In genomic region chr9:4237748-4238511, GRCh38 we compare ENCODE assay signal across 12 cellular contexts.
DNase-seq lines count a peak whose midpoint lies in the region; ATAC-seq and TF ChIP-seq lines count a peak whose summit lies in the region.
"Had no signal": no experiment of that assay in that cellular context is flagged by ENCODE, and none has a peak within 500 bp of the region (broad histone marks: within the 10 kb centered on the region; RNA-seq: fewer than 3 reads in every experiment).

No MANE protein-coding gene starts in this region.

- H3K4me3 ChIP-seq in H7 (ENCODE audit: insufficient read depth, low read depth, low read length) (no peak overlapping the region), body of pancreas (no peak overlapping the region)
- H3K4me3 ChIP-seq: colonic mucosa had no signal

- intact Hi-C loops in body of pancreas (cut with DNase I), result no loop called here

- WGBS in body of pancreas, 2 donors, result 47 to 74% methylated on average over 6 of the region's 6 CpGs

- peak overlapping the region in 3 of 4 donors; percentile 48 to 79 (median 50) for H3K27ac ChIP-seq in body of pancreas
- H3K27ac ChIP-seq: C4-2B, colonic mucosa had no signal

- H3K27me3 ChIP-seq in H7 (ENCODE audit: control insufficient read depth, insufficient read depth, low read length) (no peaks in the 10 kb centered on the region), body of pancreas (no peaks in the 10 kb centered on the region)
- H3K27me3 ChIP-seq: colonic mucosa had no signal

- ATAC-seq in body of pancreas (no peak), HG03571 (IDR thresholded peaks at IDR 0.05; ENCODE audit: unreplicated experiment) (no peak)
- ATAC-seq: natural killer cell; stimulated activated effector memory CD8-positive, alpha-beta T cell treated with anti-CD3 and anti-CD28 coated beads, Interleukin-12 subunit alpha, Interleukin-12 subunit beta, amount 100 ng/mL, for 72 hours had no signal

- no peak for TF ChIP-seq CTCF in body of pancreas (IDR thresholded peaks at IDR 0.05)

- H3K36me3 ChIP-seq in H7 (replicated peaks; ENCODE audit: control insufficient read depth, insufficient read depth, low read length), result no peaks in the 10 kb centered on the region
- H3K36me3 ChIP-seq in body of pancreas (replicated peaks in 1 of 2; ENCODE audit: insufficient read depth in 1 of 2, low read depth in 2 of 2), result no peaks in the 10 kb centered on the region
- H3K36me3 ChIP-seq: colonic mucosa had no signal

- no peak for TF ChIP-seq POLR2A in body of pancreas (IDR thresholded peaks at IDR 0.05)

- no peaks in the 10 kb centered on the region for H3K9me3 ChIP-seq in body of pancreas
- H3K9me3 ChIP-seq: colonic mucosa had no signal

- DNase-seq in A172 (ENCODE audit: low spot score) (peak; percentile 58), H7 (peak; percentile 36), body of pancreas (no peak), lung microvascular endothelial cell (ENCODE audit: low read depth in 2 of 2) (peak; percentile 43 to 67), NCI-H1930 (lab: John Stamatoyannopoulos, UW) (no peak), NCI-H1105 (lab: John Stamatoyannopoulos, UW) (no peak)
- no peak for DNase-seq in stimulated activated CD8-positive, alpha-beta memory T cell treated with anti-CD3 and anti-CD28 coated beads, Interleukin-4, amount 100 ng/mL, for 48 hours
- DNase-seq: colonic mucosa, natural killer cell had no signal

- peaks cover 24% of the 10 kb centered on the region for H3K4me1 ChIP-seq in body of pancreas
- H3K4me1 ChIP-seq: colonic mucosa had no signal

Comparison
In these comparisons a context has a peak if more than half of its experiments do, and no peak if none do; other contexts are left out.
1. DNase-seq: peak in A172 (single experiment), H7 (single experiment) and lung microvascular endothelial cell (2 of 2); none in body of pancreas (0 of 4), NCI-H1930 (0 of 2), stimulated activated CD8-positive, alpha-beta memory T cell treated with anti-CD3 and anti-CD28 coated beads, Interleukin-4, amount 100 ng/mL, for 48 hours (single experiment) and NCI-H1105 (single experiment).